Comparison of ENCODE assay signal across 20 cellular contexts in the genomic region with DNA sequence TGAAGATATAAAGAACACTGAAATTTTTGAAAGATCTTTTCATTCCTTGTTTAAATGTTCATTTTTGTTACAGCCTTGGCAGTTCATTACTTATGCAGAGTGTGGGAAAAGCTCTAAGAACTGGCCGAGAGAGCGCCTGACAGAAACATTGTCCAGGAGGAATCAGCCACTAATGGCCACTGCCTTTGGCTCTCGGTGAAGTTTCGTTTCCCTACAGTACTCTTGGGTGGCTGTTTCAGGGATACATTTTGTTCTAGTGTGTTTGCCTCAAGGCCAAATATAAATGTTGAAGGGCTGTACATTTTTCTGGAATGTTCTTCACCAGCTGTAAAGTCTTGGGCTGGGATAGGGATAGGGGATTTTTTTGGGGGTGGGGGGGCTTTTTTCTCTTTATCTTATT. TPM values are rescaled to one million over a fixed set of nuclear protein-coding genes. Genes with fewer than 3 reads are reported as not detected.
A peak's percentile ranks its signal among the peaks of the same experiment; 100 is the strongest.
DNase-seq lines count a peak whose midpoint lies in the region; ATAC-seq, FAIRE-seq and TF ChIP-seq lines count a peak whose summit lies in the region.
"Had no signal": no experiment of that assay in that cellular context is flagged by ENCODE, and none has a peak within 500 bp of the region (broad histone marks: within the 10 kb centered on the region; RNA-seq: fewer than 3 reads in every experiment).

No MANE protein-coding gene starts in this region.

- no peaks in the 10 kb centered on the region for H3K4me1 Mint-ChIP-seq in CD4-positive, alpha-beta T cell (ENCODE audit: low read depth)
- no peaks in the 10 kb centered on the region for H3K4me1 Mint-ChIP-seq in T-cell
- H3K4me1 Mint-ChIP-seq: CD4-positive, alpha-beta memory T cell had no signal

- H3K27ac Mint-ChIP-seq in CD4-positive, alpha-beta T cell = no peak overlapping the region
- no peak overlapping the region for H3K27ac Mint-ChIP-seq in T-cell
- H3K27ac Mint-ChIP-seq: activated CD4-positive, alpha-beta memory T cell treated with anti-CD3 and anti-CD28 coated beads for 36 hours; activated naive CD8-positive, alpha-beta T cell treated with anti-CD3 and anti-CD28 coated beads, Interleukin-2, amount 50 U/mL, for 24 hours; CD4-positive, alpha-beta memory T cell; stimulated activated naive CD8-positive, alpha-beta T cell treated with anti-CD3 and anti-CD28 coated beads, Interleukin-15, Interleukin-2, amounts not matched to agents 100 ng/mL and 50 ng/mL, for 24 hours had no signal

- H3K27me3 ChIP-seq in HepG2 (ENCODE audit: control insufficient read depth in 1 of 2, insufficient read depth in 2 of 2, low read length in 2 of 2) = no peaks in the 10 kb centered on the region
- no peaks in the 10 kb centered on the region for H3K27me3 ChIP-seq in right lobe of liver
- no peaks in the 10 kb centered on the region for H3K27me3 ChIP-seq in right atrium auricular region
- no peaks in the 10 kb centered on the region for H3K27me3 ChIP-seq in psoas muscle (ENCODE audit: insufficient read depth in 3 of 3, low read length in 2 of 3)
- H3K27me3 ChIP-seq in vagina = no peaks in the 10 kb centered on the region
- H3K27me3 ChIP-seq in CD4-positive, alpha-beta T cell (ENCODE audit: control insufficient read depth, insufficient read depth, low read length) = peaks cover 15% of the 10 kb centered on the region
- H3K27me3 ChIP-seq: neutrophil had no signal

- H3K27me3 Mint-ChIP-seq in CD4-positive, alpha-beta T cell = peaks cover 22% of the 10 kb centered on the region
- H3K27me3 Mint-ChIP-seq in T-cell = peaks cover 15 to 18% of the 10 kb centered on the region in 2 donors

- intact Hi-C loops in HepG2 (cut with micrococcal nuclease; ENCODE audit: unreplicated experiment) (no loop called here), right lobe of liver (cut with DNase I) (no loop called here), psoas muscle (cut with DNase I) (no loop called here), vagina (cut with DNase I) (no loop called here)
- intact Hi-C loops in CD4-positive, alpha-beta T cell (cut with DNase I, micrococcal nuclease) = no loop called here

- peaks cover 2 to 9% of the 10 kb centered on the region in 2 experiments; a peak in 2 of 5 replicates for H3K36me3 ChIP-seq in HepG2 (replicated peaks in 1 of 2; ENCODE audit: control insufficient read depth in 1 of 2, insufficient read depth in 2 of 2, low read length in 2 of 2)
- H3K36me3 ChIP-seq in right lobe of liver = no peaks in the 10 kb centered on the region
- H3K36me3 ChIP-seq in right atrium auricular region = no peaks in the 10 kb centered on the region
- no peaks in the 10 kb centered on the region for H3K36me3 ChIP-seq in psoas muscle (ENCODE audit: insufficient read depth in 1 of 2, low read depth in 1 of 2)
- H3K36me3 ChIP-seq in vagina = no peaks in the 10 kb centered on the region
- H3K36me3 ChIP-seq: neutrophil had no signal

- TF ChIP-seq EP300 in HepG2 (IDR thresholded peaks at IDR 0.05; ENCODE audit: low read depth in 2 of 2, low read length in 2 of 2) (no peak), HepG2 (CRISPR knock-in tag; IDR thresholded peaks at IDR 0.05; ENCODE audit: borderline replicate concordance) (no peak)

- no peak overlapping the region for H2AFZ ChIP-seq in HepG2 (ENCODE audit: low read length)

- ATAC-seq in HepG2 = no peak
- ATAC-seq in right lobe of liver = no peak
- peak in 2 of 4 donors; percentile 45 to 51 for ATAC-seq in psoas muscle
- no peak for ATAC-seq in CD4-positive, alpha-beta T cell (ENCODE audit: poor library complexity)
- no peak for ATAC-seq in T-cell (replicated peaks in 1 of 4)
- ATAC-seq: activated naive CD8-positive, alpha-beta T cell treated with anti-CD3 and anti-CD28 coated beads, Interleukin-2, amount 50 U/mL, for 24 hours had no signal

- H4K20me1 ChIP-seq in HepG2 (ENCODE audit: insufficient read depth, low read length) = peaks cover 49% of the 10 kb centered on the region

- CTCF ChIA-PET in HepG2 (lab: Yijun Ruan, JAX; ENCODE audit: low intra/inter-chr PET ratio, low total read pairs) = no interaction called here
- CTCF ChIA-PET in CD4-positive, alpha-beta T cell (lab: Charles Lee) = no interaction called here
- CTCF ChIA-PET in T-cell (lab: Charles Lee) = interaction anchor here in 1 of 2 donors (0.6 kb wide), 1 partner anchor 30 kb away, joined by 4 read pairs; no protein-coding TSS in a partner anchor

- no peak overlapping the region for H3K4me2 ChIP-seq in HepG2 (ENCODE audit: low read depth, low read length)

- H3K79me2 ChIP-seq in HepG2 (ENCODE audit: insufficient read depth, low read length) = peaks cover 95% of the 10 kb centered on the region

- TF ChIP-seq CTCF in HepG2 (CRISPR knock-in tag; IDR thresholded peaks at IDR 0.05) = no peak
- no peak for TF ChIP-seq CTCF in right lobe of liver (IDR thresholded peaks at IDR 0.05)
- no peak for TF ChIP-seq CTCF in right atrium auricular region (IDR thresholded peaks at IDR 0.05)
- TF ChIP-seq CTCF in psoas muscle (IDR thresholded peaks at IDR 0.05) = no peak
- TF ChIP-seq CTCF in vagina (IDR thresholded peaks at IDR 0.05) = no peak
- no peak for TF ChIP-seq CTCF in CD4-positive, alpha-beta T cell (IDR thresholded peaks at IDR 0.05)

- in situ Hi-C loops in HepG2 (cut with HindIII; ENCODE audit: extremely low pct_ligation_motif_present, low pct_unique_long_range_greater_than_20kb) = no loop called here

- H3K27ac ChIP-seq in HepG2 (ENCODE audit: extremely low read length, insufficient read depth, low read length) = no peak overlapping the region
- no peak overlapping the region for H3K27ac ChIP-seq in right lobe of liver
- peak overlapping the region; percentile 76 to 86 for H3K27ac ChIP-seq in right atrium auricular region
- peak overlapping the region; percentile 74 for H3K27ac ChIP-seq in psoas muscle
- peak overlapping the region; percentile 70 for H3K27ac ChIP-seq in vagina
- no peak overlapping the region for H3K27ac ChIP-seq in CD4-positive, alpha-beta T cell (ENCODE audit: low read depth, low read length)
- H3K27ac ChIP-seq: neutrophil had no signal

- H3K4me3 ChIP-seq in HepG2 (replicated peaks in 1 of 3; ENCODE audit: insufficient read depth in 1 of 3, low read depth in 2 of 3, low read length in 3 of 3) = no peak overlapping the region
- H3K4me3 ChIP-seq in right lobe of liver = no peak overlapping the region
- peak overlapping the region in 1 of 2 donors; percentile 7 for H3K4me3 ChIP-seq in right atrium auricular region
- H3K4me3 ChIP-seq in psoas muscle = peak overlapping the region; percentile 53
- no peak overlapping the region for H3K4me3 ChIP-seq in vagina

- H3K4me3 Mint-ChIP-seq in CD4-positive, alpha-beta T cell = no peak overlapping the region
- H3K4me3 Mint-ChIP-seq in T-cell = no peak overlapping the region
- H3K4me3 Mint-ChIP-seq: activated CD4-positive, alpha-beta memory T cell treated with anti-CD3 and anti-CD28 coated beads for 36 hours; activated naive CD8-positive, alpha-beta T cell treated with anti-CD3 and anti-CD28 coated beads, Interleukin-2, amount 50 U/mL, for 24 hours; CD4-positive, alpha-beta memory T cell; stimulated activated naive CD8-positive, alpha-beta T cell treated with anti-CD3 and anti-CD28 coated beads, Interleukin-15, Interleukin-2, amounts not matched to agents 100 ng/mL and 50 ng/mL, for 24 hours had no signal

- H3K9me3 Mint-ChIP-seq in CD4-positive, alpha-beta T cell = no peaks in the 10 kb centered on the region
- H3K9me3 Mint-ChIP-seq in T-cell = no peaks in the 10 kb centered on the region
- H3K9me3 Mint-ChIP-seq: activated CD4-positive, alpha-beta memory T cell treated with anti-CD3 and anti-CD28 coated beads for 36 hours; activated naive CD8-positive, alpha-beta T cell treated with anti-CD3 and anti-CD28 coated beads, Interleukin-2, amount 50 U/mL, for 24 hours; CD4-positive, alpha-beta memory T cell; stimulated activated naive CD8-positive, alpha-beta T cell treated with anti-CD3 and anti-CD28 coated beads, Interleukin-15, Interleukin-2, amounts not matched to agents 100 ng/mL and 50 ng/mL, for 24 hours had no signal

- 98% methylated on average over 4 of the region's 4 CpGs for WGBS in HepG2 (ENCODE audit: low lambda C conversion rate)
- 93% methylated on average over 4 of the region's 4 CpGs for WGBS in right lobe of liver (ENCODE audit: insufficient coverage, low coverage, low lambda C conversion rate, missing lambda C conversion rate)
- 7 to 48% (median 45%) methylated on average over 4 of the region's 4 CpGs for WGBS in psoas muscle, 3 donors

- H3K9me3 ChIP-seq in HepG2 (ENCODE audit: low read length) (no peaks in the 10 kb centered on the region), right lobe of liver (no peaks in the 10 kb centered on the region), right atrium auricular region (no peaks in the 10 kb centered on the region), psoas muscle (no peaks in the 10 kb centered on the region), vagina (no peaks in the 10 kb centered on the region)
- H3K9me3 ChIP-seq in CD4-positive, alpha-beta T cell (ENCODE audit: control insufficient read depth, low read length) = no peaks in the 10 kb centered on the region
- H3K9me3 ChIP-seq: neutrophil had no signal

- no peak for TF ChIP-seq RAD21 in HepG2 (CRISPR knock-in tag; IDR thresholded peaks at IDR 0.05)

- no TSS peak for BruUV-seq in HepG2 (replicated peaks; lab: Mats Ljungman, UMichigan)

- H3K9ac ChIP-seq in HepG2 (ENCODE audit: insufficient read depth, low read depth, low read length) = no peak overlapping the region

- FAIRE-seq in HepG2 (lab: Jason Lieb, UNC) = no peak
- FAIRE-seq: A204.1, endothelial cell of umbilical vein, HTR-8/SVneo had no signal

- H3K36me3 Mint-ChIP-seq in CD4-positive, alpha-beta T cell (ENCODE audit: low read depth) = no peaks in the 10 kb centered on the region
- H3K36me3 Mint-ChIP-seq in T-cell = no peaks in the 10 kb centered on the region
- H3K36me3 Mint-ChIP-seq: activated CD4-positive, alpha-beta memory T cell treated with anti-CD3 and anti-CD28 coated beads for 36 hours; CD4-positive, alpha-beta memory T cell had no signal

- DNase-seq in HepG2 (ENCODE audit: low spot score) = no peak
- DNase-seq in right lobe of liver = no peak
- no peak for DNase-seq in right atrium auricular region (ENCODE audit: low spot score)
- no peak for DNase-seq in psoas muscle
- DNase-seq in vagina (ENCODE audit: extremely low spot score in 2 of 2) = no peak
- DNase-seq in activated CD4-positive, CD25-positive, alpha-beta regulatory T cell treated with anti-CD3 and anti-CD28 coated beads, Interleukin-2, amount 50 U/mL, for 72 hours = no peak
- no peak for DNase-seq in CD4-positive, alpha-beta T cell
- DNase-seq in T-cell = no peak
- DNase-seq: activated CD4-positive, alpha-beta memory T cell treated with anti-CD3 and anti-CD28 coated beads for 36 hours; activated naive CD8-positive, alpha-beta T cell treated with anti-CD3 and anti-CD28 coated beads, Interleukin-2, amount 50 U/mL, for 24 hours; CD4-positive, alpha-beta memory T cell; cerebellar nuclear complex; EL; MM.1S; NCI-H2107 had no signal

- TF ChIP-seq POLR2A in HepG2 (IDR thresholded peaks at IDR 0.05; ENCODE audit: insufficient read depth in 1 of 2, low read depth in 2 of 2, low read length in 2 of 2) = no peak
- TF ChIP-seq POLR2A in right lobe of liver (IDR thresholded peaks at IDR 0.05) = no peak
- no peak for TF ChIP-seq POLR2A in vagina (IDR thresholded peaks at IDR 0.05)

- POLR2A ChIA-PET in HepG2 (lab: Yijun Ruan, JAX) = no interaction called here
- POLR2A ChIA-PET in CD4-positive, alpha-beta T cell (lab: Charles Lee) = no interaction called here
- POLR2A ChIA-PET in T-cell (lab: Charles Lee) = no interaction called here

- H3K4me1 ChIP-seq in HepG2 (ENCODE audit: insufficient read depth, low read length) (peaks cover 48% of the 10 kb centered on the region), right lobe of liver (peaks cover 0 to 4% (median 0%) of the 10 kb centered on the region in 4 donors), right atrium auricular region (peaks cover 0 to 79% of the 10 kb centered on the region in 2 donors), psoas muscle (peaks cover 62% of the 10 kb centered on the region), vagina (peaks cover 77% of the 10 kb centered on the region)

RNA-seq across cellular contexts. Expression of gene SPTBN1, which starts 10.8 kb away (rescaled TPM):
- 139 and 299 TPM in 2 replicates for total RNA-seq in HepG2 (2016; rRNA removed; fragmentation: Illumina TruSeq; extraction: Trizol)
- total RNA-seq in HepG2 (2016; cell fraction: cytosol; rRNA removed; fragmentation: Illumina TruSeq; extraction: Trizol; ENCODE audit: low read depth) = 7.6 and 9.0 TPM in 2 replicates
- total RNA-seq in HepG2 (2016; cell fraction: insoluble cytoplasmic fraction; rRNA removed; fragmentation: Illumina TruSeq; extraction: Trizol) = 109 and 295 TPM in 2 replicates
- total RNA-seq in HepG2 (2016; cell fraction: membrane; rRNA removed; fragmentation: Illumina TruSeq; extraction: Trizol) = 27.1 and 31.5 TPM in 2 replicates
- total RNA-seq in HepG2 (2016; cell fraction: nucleus; rRNA removed; fragmentation: Illumina TruSeq; extraction: Trizol) = 441 and 497 TPM in 2 replicates
- polyA plus RNA-seq in HepG2 (2011; rRNA removed) = 123 and 127 TPM in 2 replicates
- polyA plus RNA-seq in HepG2 (2011; cell fraction: cytosol; rRNA removed) = 37.4 and 38.8 TPM in 2 replicates
- 594 and 623 TPM in 2 replicates for polyA plus RNA-seq in HepG2 (2011; cell fraction: nucleus; rRNA removed)
- polyA plus RNA-seq in HepG2 (2012) = 212 and 223 TPM in 2 replicates
- 3.3 and 4.0 TPM in 2 replicates for polyA plus RNA-seq in HepG2 (2016; cell fraction: cytosol; fragmentation: Illumina TruSeq; extraction: Trizol; ENCODE audit: low read depth)
- polyA plus RNA-seq in HepG2 (2016; cell fraction: insoluble cytoplasmic fraction; fragmentation: Illumina TruSeq; extraction: Trizol; ENCODE audit: low read depth) = 55.3 and 74.4 TPM in 2 replicates
- 9.0 and 11.0 TPM in 2 replicates for polyA plus RNA-seq in HepG2 (2016; cell fraction: membrane; fragmentation: Illumina TruSeq; extraction: Trizol; ENCODE audit: low read depth)
- polyA plus RNA-seq in HepG2 (2016; cell fraction: nucleus; fragmentation: Illumina TruSeq; extraction: Trizol; ENCODE audit: insufficient read depth, low read depth) = 381 and 401 TPM in 2 replicates
- polyA minus RNA-seq in HepG2 (2011; rRNA and poly(A)+ RNA removed; ENCODE audit: low replicate concordance) = 53.9 and 245 TPM in 2 replicates
- polyA minus RNA-seq in HepG2 (2011; cell fraction: cytosol; rRNA and poly(A)+ RNA removed) = 129 and 133 TPM in 2 replicates
- polyA minus RNA-seq in HepG2 (2011; cell fraction: nucleus; rRNA and poly(A)+ RNA removed) = 957 and 1,039 TPM in 2 replicates
- 100 to 1,000 TPM; 107 to 315 (median 227) TPM for total RNA-seq in right lobe of liver
- total RNA-seq in right atrium auricular region = 100 to 1,000 TPM; 265 to 382 TPM
- 100 to 1,000 TPM in 1 of 4 donors, 10 to 100 TPM in 3; 87.8 to 180 (median 96.2) TPM for total RNA-seq in psoas muscle
- polyA plus RNA-seq in psoas muscle = 10 to 100 TPM; 22.9 to 56.1 (median 32.9) TPM
- 278 TPM for total RNA-seq in vagina
- 100 to 1,000 TPM; 156 to 166 TPM for total RNA-seq in CD4-positive, alpha-beta T cell
- 100 to 1,000 TPM; 129 to 222 (median 139) TPM for total RNA-seq in T-cell

Comparison
In these comparisons a context has a peak if more than half of its experiments do, and no peak if none do; other contexts are left out.
1. H3K27ac ChIP-seq: peak in right atrium auricular region (2 of 2), psoas muscle (single experiment) and vagina (single experiment); none in HepG2 (single experiment), right lobe of liver (0 of 3) and CD4-positive, alpha-beta T cell (single experiment).